10 cellular contexts compared by ENCODE assay signal in genomic region chr1:76336951-76337371, GRCh38.
A peak's percentile ranks its signal among the peaks of the same experiment; 100 is the strongest.
DNase-seq lines count a peak whose midpoint lies in the region; ATAC-seq and TF ChIP-seq lines count a peak whose summit lies in the region.
"Had no signal": no experiment of that assay in that cellular context is flagged by ENCODE, and none has a peak within 500 bp of the region (broad histone marks: within the 10 kb centered on the region; RNA-seq: fewer than 3 reads in every experiment).

No MANE protein-coding gene starts in this region.

- no peaks in the 10 kb centered on the region for H3K9me3 ChIP-seq in upper lobe of right lung

- H3K4me3 ChIP-seq in upper lobe of right lung: no peak overlapping the region

- no peaks in the 10 kb centered on the region for H3K36me3 ChIP-seq in upper lobe of right lung

- no peaks in the 10 kb centered on the region for H3K27me3 ChIP-seq in upper lobe of right lung

- peak; percentile 88 for ATAC-seq in upper lobe of right lung
- ATAC-seq in GM21528 (IDR thresholded peaks at IDR 0.05; ENCODE audit: low FRiP score, unreplicated experiment): no peak
- no peak for ATAC-seq in HG03457 (IDR thresholded peaks at IDR 0.05; ENCODE audit: unreplicated experiment)

- H3K27ac ChIP-seq in upper lobe of right lung: no peak overlapping the region

- intact Hi-C loops in upper lobe of right lung (cut with DNase I): no loop called here

- peak; percentile 1 for DNase-seq in NCI-H2029 (lab: John Stamatoyannopoulos, UW)
- DNase-seq in NCI-H2029 treated with DMSO at 0.1 percent for 48 hours (lab: John Stamatoyannopoulos, UW): no peak
- peak in 38 of 58 donors; percentile 7 to 80 (median 30) for DNase-seq in anterior cingulate cortex (lab: John Stamatoyannopoulos, UW)
- DNase-seq in kidney tubule cell (ENCODE audit: low spot score): peak; percentile 29
- DNase-seq in upper lobe of right lung: peak; percentile 74
- DNase-seq in GM20000 (ENCODE audit: low spot score): no peak
- DNase-seq: erythroblast, MV-4-11 had no signal

- no peaks in the 10 kb centered on the region for H3K4me1 ChIP-seq in upper lobe of right lung

- no peak for TF ChIP-seq CTCF in upper lobe of right lung (IDR thresholded peaks at IDR 0.05)
- TF ChIP-seq CTCF in GM20000 (IDR thresholded peaks at IDR 0.05; ENCODE audit: extremely low read depth, missing control alignments): no peak

Comparison
In these comparisons a context has a peak if more than half of its experiments do, and no peak if none do; other contexts are left out.
1. DNase-seq: peak in NCI-H2029 (single experiment), anterior cingulate cortex (38 of 58), kidney tubule cell (single experiment) and upper lobe of right lung (single experiment); none in NCI-H2029 treated with DMSO at 0.1 percent for 48 hours (single experiment) and GM20000 (single experiment).